29 cellular contexts compared by ENCODE assay signal in genomic region chr19:5618591-5618990, GRCh38. TPM values are rescaled to one million over a fixed set of nuclear protein-coding genes. Genes with fewer than 3 reads are reported as not detected.
DNase-seq lines count a peak whose midpoint lies in the region; ATAC-seq, FAIRE-seq and TF ChIP-seq lines count a peak whose summit lies in the region.
"Had no signal": no experiment of that assay in that cellular context is flagged by ENCODE, and none has a peak within 500 bp of the region (broad histone marks: within the 10 kb centered on the region; RNA-seq: fewer than 3 reads in every experiment).

No MANE protein-coding gene starts in this region.

- TF ChIP-seq POLR2A in H54 (IDR thresholded peaks at IDR 0.05; ENCODE audit: low read depth, low read length) (no peak), stomach (IDR thresholded peaks at IDR 0.05) (no peak)

- no peak overlapping the region for H2AFZ ChIP-seq in trophoblast cell (ENCODE audit: insufficient read depth, low read length, poor library complexity)

- peaks cover 57% of the 10 kb centered on the region for H3K36me3 ChIP-seq in CD4-positive, CD25-positive, alpha-beta regulatory T cell (ENCODE audit: control insufficient read depth, insufficient read depth, low read length)
- H3K36me3 ChIP-seq in trophoblast cell (ENCODE audit: control insufficient read depth in 1 of 2, insufficient read depth in 2 of 2, low read length in 2 of 2) (peaks cover 33 to 52% of the 10 kb centered on the region in 2 experiments), stomach (peaks cover 41 to 75% (median 73%) of the 10 kb centered on the region in 4 donors)

- H4K91ac ChIP-seq in trophoblast cell (ENCODE audit: low read depth, low read length) = no peak overlapping the region

- no peak overlapping the region for H3K23ac ChIP-seq in trophoblast cell (ENCODE audit: low read length)

- H2BK12ac ChIP-seq in trophoblast cell (ENCODE audit: low read length) = no peak overlapping the region

- peaks cover 49% of the 10 kb centered on the region for H3K4me1 ChIP-seq in CD4-positive, CD25-positive, alpha-beta regulatory T cell (ENCODE audit: control insufficient read depth, insufficient read depth, low read length, poor library complexity, severe bottlenecking)
- H3K4me1 ChIP-seq in trophoblast cell (ENCODE audit: control insufficient read depth in 1 of 2, insufficient read depth in 2 of 2, low read length in 2 of 2) (peaks cover 7 to 8% of the 10 kb centered on the region in 2 experiments), stomach (peaks cover 23 to 44% (median 36%) of the 10 kb centered on the region in 4 donors)
- H3K4me1 ChIP-seq: foreskin keratinocyte had no signal

- DNase-seq in activated T-cell treated with anti-CD3 and anti-CD28 coated beads, Interleukin-2, amount 50 U/mL, for 72 hours = no peak
- no peak for DNase-seq in activated T-cell treated with anti-CD3 and anti-CD28 coated beads, Interleukin-2, amount 50 U/mL, for 1 hour
- no peak for DNase-seq in CD4-positive, CD25-positive, alpha-beta regulatory T cell
- DNase-seq in trophoblast cell (no peak), H54 (ENCODE audit: insufficient read length, low spot score) (no peak), urothelium cell line (ENCODE audit: low spot score) (no peak), stomach (no peak)
- DNase-seq: adrenal gland; C1 segment of cervical spinal cord; effector CD8-positive, alpha-beta T cell; foreskin keratinocyte; H9; left colon; mesenchymal stem cell; NCI-H146; NCI-H524 treated with DMSO at 0.1 percent for 48 hours; Peyer's patch; retina; SIG-M5; stimulated activated naive CD8-positive, alpha-beta T cell treated with anti-CD3 and anti-CD28 coated beads, Interleukin-15, amount 100 ng/mL, for 72 hours; transverse colon had no signal

- no peak overlapping the region for H3K9ac ChIP-seq in trophoblast cell (ENCODE audit: low read length)
- H3K9ac ChIP-seq: KMS-11 had no signal

- H3K9me3 ChIP-seq in CD4-positive, CD25-positive, alpha-beta regulatory T cell (ENCODE audit: control insufficient read depth in 2 of 2, low read length in 2 of 2) = no peaks in the 10 kb centered on the region
- H3K9me3 ChIP-seq in trophoblast cell (ENCODE audit: insufficient read depth, low read depth, low read length) = no peaks in the 10 kb centered on the region
- H3K9me3 ChIP-seq in stomach = no peaks in the 10 kb centered on the region
- H3K9me3 ChIP-seq: adrenal gland, Peyer's patch, transverse colon had no signal

- peaks cover 22% of the 10 kb centered on the region for H3K79me2 ChIP-seq in trophoblast cell (ENCODE audit: control insufficient read depth, insufficient read depth, low read length, poor library complexity)

- H2BK120ac ChIP-seq in trophoblast cell (ENCODE audit: insufficient read depth, low read length, poor library complexity) = no peak overlapping the region

- H3K4me1 Mint-ChIP-seq in activated T-cell treated with anti-CD3 and anti-CD28 coated beads, Interleukin-2, amount 50 U/mL, for 72 hours (ENCODE audit: low read depth) = peaks cover 43% of the 10 kb centered on the region
- peaks cover 15 to 54% (median 32%) of the 10 kb centered on the region in 4 donors for H3K4me1 Mint-ChIP-seq in CD4-positive, CD25-positive, alpha-beta regulatory T cell
- peaks cover 18% of the 10 kb centered on the region for H3K4me1 Mint-ChIP-seq in activated T-helper 17 cell treated with anti-CD3 and anti-CD28 coated beads, Interleukin-2, amount 50 U/mL, for 72 hours

- no peak overlapping the region for H3K27ac ChIP-seq in CD4-positive, CD25-positive, alpha-beta regulatory T cell (ENCODE audit: insufficient read depth, low read length, poor library complexity, severe bottlenecking)
- no peak overlapping the region for H3K27ac ChIP-seq in trophoblast cell (ENCODE audit: low read depth, low read length)
- H3K27ac ChIP-seq in stomach = no peak overlapping the region
- H3K27ac ChIP-seq: adrenal gland, foreskin keratinocyte, KMS-11, Peyer's patch, transverse colon had no signal

- H3K9me3 Mint-ChIP-seq in activated T-cell treated with anti-CD3 and anti-CD28 coated beads, Interleukin-2, amount 50 U/mL, for 72 hours = no peaks in the 10 kb centered on the region
- H3K9me3 Mint-ChIP-seq in CD4-positive, CD25-positive, alpha-beta regulatory T cell = no peaks in the 10 kb centered on the region
- no peaks in the 10 kb centered on the region for H3K9me3 Mint-ChIP-seq in activated T-helper 17 cell treated with anti-CD3 and anti-CD28 coated beads, Interleukin-2, amount 50 U/mL, for 72 hours
- H3K9me3 Mint-ChIP-seq: stimulated activated naive CD8-positive, alpha-beta T cell treated with anti-CD3 and anti-CD28 coated beads, Interleukin-15, amount 100 ng/mL, for 72 hours had no signal

- peak overlapping the region in 1 of 2 donors; percentile 100 for H3K4me3 Mint-ChIP-seq in activated T-cell treated with anti-CD3 and anti-CD28 coated beads, Interleukin-2, amount 50 U/mL, for 72 hours
- peak overlapping the region in 3 of 4 donors; percentile 35 to 100 (median 71) for H3K4me3 Mint-ChIP-seq in CD4-positive, CD25-positive, alpha-beta regulatory T cell
- H3K4me3 Mint-ChIP-seq in activated T-helper 17 cell treated with anti-CD3 and anti-CD28 coated beads, Interleukin-2, amount 50 U/mL, for 72 hours = peak overlapping the region; percentile 99
- H3K4me3 Mint-ChIP-seq: H9 had no signal

- peaks cover 27 to 47% of the 10 kb centered on the region in 2 donors for H3K36me3 Mint-ChIP-seq in activated T-cell treated with anti-CD3 and anti-CD28 coated beads, Interleukin-2, amount 50 U/mL, for 72 hours (ENCODE audit: insufficient read depth in 2 of 2)
- peaks cover 50% of the 10 kb centered on the region for H3K36me3 Mint-ChIP-seq in CD4-positive, CD25-positive, alpha-beta regulatory T cell
- peaks cover 98% of the 10 kb centered on the region for H3K36me3 Mint-ChIP-seq in activated T-helper 17 cell treated with anti-CD3 and anti-CD28 coated beads, Interleukin-2, amount 50 U/mL, for 72 hours (ENCODE audit: low read depth)

- peaks cover 12% of the 10 kb centered on the region for H3K79me1 ChIP-seq in trophoblast cell (ENCODE audit: low read length)

- intact Hi-C loops in stomach (cut with DNase I; ENCODE audit: low total_unique reads) = no loop called here

- H3K4me2 ChIP-seq in trophoblast cell (ENCODE audit: low read length) = no peak overlapping the region
- H3K4me2 ChIP-seq: KMS-11 had no signal

- FAIRE-seq in H54 (lab: Jason Lieb, UNC) (no peak), urothelium cell line (lab: Jason Lieb, UNC) (no peak)
- FAIRE-seq: colon, D721Med, GM12892, HTR-8/SVneo had no signal

- peak overlapping the region; percentile 34 for H3K4me3 ChIP-seq in CD4-positive, CD25-positive, alpha-beta regulatory T cell (ENCODE audit: low read depth, low read length)
- H3K4me3 ChIP-seq in trophoblast cell (ENCODE audit: low read depth, low read length) = no peak overlapping the region
- H3K4me3 ChIP-seq in stomach = no peak overlapping the region
- H3K4me3 ChIP-seq: adrenal gland, Peyer's patch, transverse colon had no signal

- WGBS in trophoblast cell (ENCODE audit: extremely low coverage, insufficient coverage, insufficient read length) = no CpG with 5 or more reads among the region's 9 CpGs
- WGBS in stomach, 5 donors = 94 to 95% (median 95%) methylated on average over 9 of the region's 9 CpGs

- H3K27ac Mint-ChIP-seq in activated T-cell treated with anti-CD3 and anti-CD28 coated beads, Interleukin-2, amount 50 U/mL, for 72 hours = peak overlapping the region; percentile 6
- peak overlapping the region in 1 of 3 donors; percentile 86 for H3K27ac Mint-ChIP-seq in CD4-positive, CD25-positive, alpha-beta regulatory T cell
- no peak overlapping the region for H3K27ac Mint-ChIP-seq in activated T-helper 17 cell treated with anti-CD3 and anti-CD28 coated beads, Interleukin-2, amount 50 U/mL, for 72 hours
- H3K27ac Mint-ChIP-seq: H9 had no signal

- H4K8ac ChIP-seq in trophoblast cell (ENCODE audit: low read depth, low read length) = no peak overlapping the region

- no peak overlapping the region for H4K12ac ChIP-seq in trophoblast cell (ENCODE audit: low read depth, low read length)

- no peak overlapping the region for H2AK5ac ChIP-seq in trophoblast cell (ENCODE audit: low read length)

- no peaks in the 10 kb centered on the region for H3K27me3 ChIP-seq in CD4-positive, CD25-positive, alpha-beta regulatory T cell (ENCODE audit: control insufficient read depth, insufficient read depth, low read length)
- H3K27me3 ChIP-seq in trophoblast cell (ENCODE audit: insufficient read depth, low read length) (no peaks in the 10 kb centered on the region), stomach (no peaks in the 10 kb centered on the region)
- H3K27me3 ChIP-seq: adrenal gland, foreskin keratinocyte, Peyer's patch, transverse colon had no signal

- TF ChIP-seq CTCF in stomach (IDR thresholded peaks at IDR 0.05) = no peak

- no peak overlapping the region for H2BK5ac ChIP-seq in trophoblast cell (ENCODE audit: low read depth, low read length, poor library complexity)

- H3K14ac ChIP-seq in trophoblast cell (ENCODE audit: low read length) = no peak overlapping the region

- no peak overlapping the region for H3K18ac ChIP-seq in trophoblast cell (ENCODE audit: low read length)

- H3K27me3 Mint-ChIP-seq in activated T-cell treated with anti-CD3 and anti-CD28 coated beads, Interleukin-2, amount 50 U/mL, for 72 hours (ENCODE audit: low read depth) = no peaks in the 10 kb centered on the region
- peaks cover 7% of the 10 kb centered on the region for H3K27me3 Mint-ChIP-seq in CD4-positive, CD25-positive, alpha-beta regulatory T cell
- no peaks in the 10 kb centered on the region for H3K27me3 Mint-ChIP-seq in activated T-helper 17 cell treated with anti-CD3 and anti-CD28 coated beads, Interleukin-2, amount 50 U/mL, for 72 hours
- H3K27me3 Mint-ChIP-seq: stimulated activated naive CD8-positive, alpha-beta T cell treated with anti-CD3 and anti-CD28 coated beads, Interleukin-15, amount 100 ng/mL, for 72 hours had no signal

- H3K4ac ChIP-seq in trophoblast cell (ENCODE audit: low read depth, low read length) = peak overlapping the region; percentile 80

- no peak for TF ChIP-seq EP300 in stomach (IDR thresholded peaks at IDR 0.05)

- ATAC-seq in activated T-cell treated with anti-CD3 and anti-CD28 coated beads, Interleukin-2, amount 50 U/mL, for 72 hours (replicated peaks in 1 of 2) = no peak
- no peak for ATAC-seq in CD4-positive, CD25-positive, alpha-beta regulatory T cell (ENCODE audit: low read depth in 2 of 2)
- ATAC-seq in activated T-helper 17 cell treated with anti-CD3 and anti-CD28 coated beads, Interleukin-2, amount 50 U/mL, for 72 hours (replicated peaks) = no peak
- ATAC-seq: esophagus mucosa; foreskin keratinocyte; left colon; stimulated activated naive CD8-positive, alpha-beta T cell treated with anti-CD3 and anti-CD28 coated beads, Interleukin-15, amount 100 ng/mL, for 72 hours had no signal

RNA-seq across cellular contexts. Expression of gene SAFB2, which starts 4.0 kb away (rescaled TPM):
- total RNA-seq in activated T-cell treated with anti-CD3 and anti-CD28 coated beads, Interleukin-2, amount 50 U/mL, for 72 hours = 100 to 1,000 TPM in 1 of 2 donors, 10 to 100 TPM in 1; 83.2 to 106 TPM
- 271 TPM for total RNA-seq in CD4-positive, CD25-positive, alpha-beta regulatory T cell
- polyA plus RNA-seq in CD4-positive, CD25-positive, alpha-beta regulatory T cell = 10 to 100 TPM; 23.0 to 26.1 (median 23.3) TPM
- total RNA-seq in activated T-helper 17 cell treated with anti-CD3 and anti-CD28 coated beads, Interleukin-2, amount 50 U/mL, for 72 hours = 100 to 1,000 TPM; 126 to 159 TPM
- 31.8 and 32.5 TPM in 2 replicates for polyA plus RNA-seq in trophoblast cell (2013)
- 100 to 1,000 TPM in 4 of 5 donors, 10 to 100 TPM in 1; 67.2 to 237 (median 126) TPM for total RNA-seq in stomach
- 10 to 100 TPM; 38.5 to 49.8 (median 46.6) TPM for polyA plus RNA-seq in stomach

RNA-seq across cellular contexts. Expression of gene SAFB, which starts 4.3 kb away (rescaled TPM):
- 100 to 1,000 TPM; 108 to 112 TPM for total RNA-seq in activated T-cell treated with anti-CD3 and anti-CD28 coated beads, Interleukin-2, amount 50 U/mL, for 72 hours
- total RNA-seq in CD4-positive, CD25-positive, alpha-beta regulatory T cell = 204 TPM
- polyA plus RNA-seq in CD4-positive, CD25-positive, alpha-beta regulatory T cell = 10 to 100 TPM; 36.9 to 56.2 (median 45.9) TPM
- 100 to 1,000 TPM; 119 to 124 TPM for total RNA-seq in activated T-helper 17 cell treated with anti-CD3 and anti-CD28 coated beads, Interleukin-2, amount 50 U/mL, for 72 hours
- polyA plus RNA-seq in trophoblast cell (2013) = 75.5 and 76.6 TPM in 2 replicates
- total RNA-seq in stomach = 100 to 1,000 TPM in 3 of 5 donors, 10 to 100 TPM in 2; 46.1 to 636 (median 195) TPM
- polyA plus RNA-seq in stomach = 10 to 100 TPM; 33.1 to 46.3 (median 39.0) TPM

RNA-seq across cellular contexts. Expression of gene TINCR, which starts 50.8 kb away (rescaled TPM):
- total RNA-seq in activated T-cell treated with anti-CD3 and anti-CD28 coated beads, Interleukin-2, amount 50 U/mL, for 72 hours = under 1 TPM; 0.91 to 0.93 TPM
- total RNA-seq in CD4-positive, CD25-positive, alpha-beta regulatory T cell = 3.1 TPM
- polyA plus RNA-seq in CD4-positive, CD25-positive, alpha-beta regulatory T cell = not detected
- 1 to 10 TPM in 1 of 2 donors, under 1 TPM in 1; 0.48 to 2.4 TPM for total RNA-seq in activated T-helper 17 cell treated with anti-CD3 and anti-CD28 coated beads, Interleukin-2, amount 50 U/mL, for 72 hours
- 72.9 and 77.9 TPM in 2 replicates for polyA plus RNA-seq in trophoblast cell (2013)
- under 1 TPM in 1 of 5 donors, not detected in 4; 0.18 TPM for total RNA-seq in stomach
- 10 to 100 TPM in 1 of 3 donors, under 1 TPM in 2; 0.15 to 14.2 (median 0.19) TPM for polyA plus RNA-seq in stomach
- total RNA-seq: myocyte had no signal
